In genomic region chr10:124735491-124736286, GRCh38 we compare ENCODE assay signal across 11 cellular contexts. TPM values are rescaled to one million over a fixed set of nuclear protein-coding genes. Genes with fewer than 3 reads are reported as not detected.
DNase-seq lines count a peak whose midpoint lies in the region; ATAC-seq and TF ChIP-seq lines count a peak whose summit lies in the region.
"Had no signal": no experiment of that assay in that cellular context is flagged by ENCODE, and none has a peak within 500 bp of the region (broad histone marks: within the 10 kb centered on the region; RNA-seq: fewer than 3 reads in every experiment).

No MANE protein-coding gene starts in this region.

- H3K27ac ChIP-seq in KMS-11 (peak overlapping the region; percentile 41; the same call in 1 of the 2 replicates), right lobe of liver (peak overlapping the region in 2 of 3 donors; percentile 32 to 52)

- 62% methylated on average over 7 of the region's 15 CpGs for WGBS in right lobe of liver (ENCODE audit: insufficient coverage, low coverage, low lambda C conversion rate, missing lambda C conversion rate)

- peak overlapping the region; percentile 92 for H3K27ac Mint-ChIP-seq in stimulated activated effector memory CD8-positive, alpha-beta T cell treated with anti-CD3 and anti-CD28 coated beads, Interleukin-12 subunit alpha, Interleukin-12 subunit beta, amount 100 ng/mL, for 72 hours
- H3K27ac Mint-ChIP-seq: HFFc6 had no signal

- H3K36me3 Mint-ChIP-seq in stimulated activated effector memory CD8-positive, alpha-beta T cell treated with anti-CD3 and anti-CD28 coated beads, Interleukin-12 subunit alpha, Interleukin-12 subunit beta, amount 100 ng/mL, for 72 hours = peaks cover 44% of the 10 kb centered on the region

- H3K27me3 ChIP-seq in KMS-11 (ENCODE audit: insufficient read depth, low read depth) (no peaks in the 10 kb centered on the region), adipocyte (replicated peaks; ENCODE audit: control insufficient read depth, insufficient read depth, low read length) (no peaks in the 10 kb centered on the region), right lobe of liver (no peaks in the 10 kb centered on the region)

- H3K4me3 Mint-ChIP-seq in stimulated activated effector memory CD8-positive, alpha-beta T cell treated with anti-CD3 and anti-CD28 coated beads, Interleukin-12 subunit alpha, Interleukin-12 subunit beta, amount 100 ng/mL, for 72 hours = peak overlapping the region; percentile 89
- H3K4me3 Mint-ChIP-seq: HFFc6 had no signal

- peak overlapping the region; percentile 4; the same call in 1 of the 2 replicates for H3K4me2 ChIP-seq in KMS-11

- H3K36me3 ChIP-seq in KMS-11 (ENCODE audit: insufficient read depth) = no peaks in the 10 kb centered on the region
- no peaks in the 10 kb centered on the region for H3K36me3 ChIP-seq in adipocyte (ENCODE audit: control insufficient read depth, insufficient read depth, low read length, severe bottlenecking)
- no peaks in the 10 kb centered on the region for H3K36me3 ChIP-seq in right lobe of liver

- no peak for DNase-seq in adipocyte (ENCODE audit: low read depth)
- DNase-seq in right lobe of liver = no peak
- DNase-seq in stimulated activated effector memory CD8-positive, alpha-beta T cell treated with anti-CD3 and anti-CD28 coated beads, Interleukin-12 subunit alpha, Interleukin-12 subunit beta, amount 100 ng/mL, for 72 hours (ENCODE audit: low spot score in 2 of 2) = peak in 1 of 2 donors; percentile 43
- no peak for DNase-seq in NCI-H2171 (lab: John Stamatoyannopoulos, UW)
- no peak for DNase-seq in middle frontal gyrus (ENCODE audit: extremely low spot score, low spot score)
- DNase-seq in HUDEP-2 (lab: John Stamatoyannopoulos, UW; ENCODE audit: unreplicated experiment in 76 of 76) = no peak
- DNase-seq: HFFc6, NCI-H510A had no signal

- H3K4me3 ChIP-seq in KMS-11 (IDR thresholded peaks at IDR 0.05; ENCODE audit: insufficient read depth, low read depth, low read length) (no peak overlapping the region), adipocyte (ENCODE audit: low read length) (peak overlapping the region; percentile 65), right lobe of liver (no peak overlapping the region)
- H3K4me3 ChIP-seq: mucosa of descending colon had no signal

- no peak for TF ChIP-seq POLR2A in right lobe of liver (IDR thresholded peaks at IDR 0.05)

- no peak for TF ChIP-seq CTCF in KMS-11 (conservative IDR thresholded peaks at IDR 0.05; ENCODE audit: low read depth, low read length)
- TF ChIP-seq CTCF in right lobe of liver (IDR thresholded peaks at IDR 0.05) = no peak

- ATAC-seq in right lobe of liver (no peak), SK-N-SH treated with all-trans-retinoic acid at 6 μM for 48 hours (no peak)
- ATAC-seq in stimulated activated effector memory CD8-positive, alpha-beta T cell treated with anti-CD3 and anti-CD28 coated beads, Interleukin-12 subunit alpha, Interleukin-12 subunit beta, amount 100 ng/mL, for 72 hours = no peak

- peaks cover 64% of the 10 kb centered on the region for H3K79me2 ChIP-seq in KMS-11 (ENCODE audit: insufficient read depth, low read depth)

- no peak overlapping the region for H2AFZ ChIP-seq in KMS-11 (ENCODE audit: low read depth)

- intact Hi-C loops in right lobe of liver (cut with DNase I) = loop anchor here in 1 of 2 donors (10.0 kb wide), 1 partner anchor 111 kb away; no protein-coding TSS in a partner anchor

- H3K9me3 ChIP-seq in adipocyte (ENCODE audit: control insufficient read depth, low read length) (no peaks in the 10 kb centered on the region), right lobe of liver (no peaks in the 10 kb centered on the region)
- H3K9me3 ChIP-seq: mucosa of descending colon had no signal

- no peaks in the 10 kb centered on the region for H3K9me3 Mint-ChIP-seq in stimulated activated effector memory CD8-positive, alpha-beta T cell treated with anti-CD3 and anti-CD28 coated beads, Interleukin-12 subunit alpha, Interleukin-12 subunit beta, amount 100 ng/mL, for 72 hours
- H3K9me3 Mint-ChIP-seq: HFFc6 had no signal

- H3K4me1 ChIP-seq in KMS-11 (ENCODE audit: low read depth, poor library complexity, severe bottlenecking) (peaks cover 79% of the 10 kb centered on the region), adipocyte (ENCODE audit: control insufficient read depth, insufficient read depth, low read length) (peaks cover 74% of the 10 kb centered on the region), right lobe of liver (peaks cover 0 to 47% (median 25%) of the 10 kb centered on the region in 4 donors)

- no peaks in the 10 kb centered on the region for H4K20me1 ChIP-seq in KMS-11 (ENCODE audit: insufficient read depth)

- H3K4me1 Mint-ChIP-seq in stimulated activated effector memory CD8-positive, alpha-beta T cell treated with anti-CD3 and anti-CD28 coated beads, Interleukin-12 subunit alpha, Interleukin-12 subunit beta, amount 100 ng/mL, for 72 hours = peaks cover 97% of the 10 kb centered on the region

- H3K9ac ChIP-seq in KMS-11 (no peak overlapping the region), adipocyte (ENCODE audit: low read length) (peak overlapping the region; percentile 77)

TF ChIP-seq in SK-N-SH treated with all-trans-retinoic acid at 6 μM for 48 hours, 23 proteins besides CTCF, POLR2A, EP300 and RAD21:
- TF ChIP-seq TSHZ2 (CRISPR knock-in tag; IDR thresholded peaks at IDR 0.05) = no peak
- no peak for TF ChIP-seq ZFP3 (CRISPR knock-in tag; IDR thresholded peaks at IDR 0.05)
- no peak for TF ChIP-seq PATZ1 (CRISPR knock-in tag; IDR thresholded peaks at IDR 0.05; ENCODE audit: borderline replicate concordance)
- TF ChIP-seq PPARA (CRISPR knock-in tag; IDR thresholded peaks at IDR 0.05; ENCODE audit: borderline replicate concordance) = no peak
- TF ChIP-seq ZC3H10 (CRISPR knock-in tag; IDR thresholded peaks at IDR 0.05) = no peak
- TF ChIP-seq CSDC2 (CRISPR knock-in tag; IDR thresholded peaks at IDR 0.05) = no peak
- no peak for TF ChIP-seq ZNF70 (CRISPR knock-in tag; IDR thresholded peaks at IDR 0.05)
- no peak for TF ChIP-seq TOX (CRISPR knock-in tag; IDR thresholded peaks at IDR 0.05; ENCODE audit: borderline replicate concordance)
- TF ChIP-seq GLIS3 (CRISPR knock-in tag; IDR thresholded peaks at IDR 0.05) = no peak
- no peak for TF ChIP-seq RARB (CRISPR knock-in tag; IDR thresholded peaks at IDR 0.05)
- TF ChIP-seq OSR1 (CRISPR knock-in tag; IDR thresholded peaks at IDR 0.05) = no peak
- TF ChIP-seq CREB5 (CRISPR knock-in tag; IDR thresholded peaks at IDR 0.05; ENCODE audit: low read depth) = no peak
- TF ChIP-seq BACH2 (CRISPR knock-in tag; IDR thresholded peaks at IDR 0.05; ENCODE audit: borderline replicate concordance) = no peak
- TF ChIP-seq ARNTL (CRISPR knock-in tag; IDR thresholded peaks at IDR 0.05; ENCODE audit: borderline replicate concordance, low read depth) = no peak
- TF ChIP-seq ZNF8 (CRISPR knock-in tag; IDR thresholded peaks at IDR 0.05) = no peak
TF ChIP-seq in SK-N-SH treated with all-trans-retinoic acid at 6 μM for 48 hours: peak in this region for 0.

RNA-seq across cellular contexts. Expression of gene FAM53B, which starts 8.5 kb away (rescaled TPM):
- total RNA-seq in right lobe of liver = 10 to 100 TPM in 1 of 6 experiments, 1 to 10 TPM in 5; 4.4 to 10.8 (median 4.8) TPM

RNA-seq across cellular contexts. Expression of gene EEF1AKMT2, which starts 56.0 kb away (rescaled TPM):
- total RNA-seq in right lobe of liver = 1 to 10 TPM; 5.3 to 7.9 (median 7.4) TPM
